15 cellular contexts compared by ENCODE assay signal in genomic region chr17:20521532-20521931, GRCh38. TPM values are rescaled to one million over a fixed set of nuclear protein-coding genes. Genes with fewer than 3 reads are reported as not detected.
"Had no signal": no experiment of that assay in that cellular context is flagged by ENCODE, and none has a peak within 500 bp of the region (broad histone marks: within the 10 kb centered on the region; RNA-seq: fewer than 3 reads in every experiment).

No MANE protein-coding gene starts in this region.

RNA-seq across cellular contexts. Expression of gene LGALS9B, which starts 54.2 kb away (rescaled TPM):
- total RNA-seq: activated B cell treated with CpG ODN at 0.5 μM for 24 hours; activated CD4-positive, alpha-beta memory T cell treated with anti-CD3 and anti-CD28 coated beads for 36 hours; activated CD4-positive, alpha-beta memory T cell treated with anti-CD3 and anti-CD28 coated beads, Interleukin-2, amount 10 ng/mL, durations not matched to agents 7 days and 5 days; activated CD4-positive, alpha-beta T cell treated with anti-CD3 and anti-CD28 coated beads for 36 hours; activated CD4-positive, alpha-beta T cell treated with anti-CD3 and anti-CD28 coated beads, Interleukin-2, amount 10 ng/mL, durations not matched to agents 24 days and 14 days; activated CD8-positive, alpha-beta memory T cell treated with anti-CD3 and anti-CD28 coated beads for 36 hours; activated CD8-positive, alpha-beta T cell treated with anti-CD3 and anti-CD28 coated beads for 36 hours; T-helper 1 cell treated with Interleukin-12 subunit alpha and Interleukin-12 subunit beta and Interleukin-4 antibody, amounts not matched to agents 30 ng/mL and 1 ng/mL, for 36 hours; T-helper 17 cell; WTC11 had no signal

RNA-seq across cellular contexts. Expression of gene CDRT15L2, which starts 58.0 kb away (rescaled TPM):
- total RNA-seq: activated B cell treated with CpG ODN at 0.5 μM for 24 hours; activated CD4-positive, alpha-beta memory T cell treated with anti-CD3 and anti-CD28 coated beads for 36 hours; activated CD4-positive, alpha-beta memory T cell treated with anti-CD3 and anti-CD28 coated beads, Interleukin-2, amount 10 ng/mL, durations not matched to agents 7 days and 5 days; activated CD4-positive, alpha-beta T cell treated with anti-CD3 and anti-CD28 coated beads for 36 hours; activated CD4-positive, alpha-beta T cell treated with anti-CD3 and anti-CD28 coated beads, Interleukin-2, amount 10 ng/mL, durations not matched to agents 24 days and 14 days; activated CD4-positive, alpha-beta T cell treated with anti-CD3 and anti-CD28 coated beads, Interleukin-2, amount 10 ng/mL, durations not matched to agents 7 days and 5 days; activated CD8-positive, alpha-beta memory T cell treated with anti-CD3 and anti-CD28 coated beads for 36 hours; activated CD8-positive, alpha-beta memory T cell treated with anti-CD3 and anti-CD28 coated beads, Interleukin-2, amount 10 ng/mL, durations not matched to agents 7 days and 5 days; activated CD8-positive, alpha-beta T cell treated with anti-CD3 and anti-CD28 coated beads for 36 hours; activated CD8-positive, alpha-beta T cell treated with anti-CD3 and anti-CD28 coated beads, Interleukin-2, amount 10 ng/mL, durations not matched to agents 7 days and 5 days; T-cell; T-helper 1 cell treated with Interleukin-12 subunit alpha and Interleukin-12 subunit beta and Interleukin-4 antibody, amounts not matched to agents 30 ng/mL and 1 ng/mL, for 36 hours; T-helper 17 cell; T-helper 2 cell treated with Interferon-gamma antibody and Interleukin-4, amounts not matched to agents 100 ng/mL and 5 ng/mL, for 36 hours; WTC11 had no signal
